Comparison of ENCODE assay signal across 8 cellular contexts in the genomic region with DNA sequence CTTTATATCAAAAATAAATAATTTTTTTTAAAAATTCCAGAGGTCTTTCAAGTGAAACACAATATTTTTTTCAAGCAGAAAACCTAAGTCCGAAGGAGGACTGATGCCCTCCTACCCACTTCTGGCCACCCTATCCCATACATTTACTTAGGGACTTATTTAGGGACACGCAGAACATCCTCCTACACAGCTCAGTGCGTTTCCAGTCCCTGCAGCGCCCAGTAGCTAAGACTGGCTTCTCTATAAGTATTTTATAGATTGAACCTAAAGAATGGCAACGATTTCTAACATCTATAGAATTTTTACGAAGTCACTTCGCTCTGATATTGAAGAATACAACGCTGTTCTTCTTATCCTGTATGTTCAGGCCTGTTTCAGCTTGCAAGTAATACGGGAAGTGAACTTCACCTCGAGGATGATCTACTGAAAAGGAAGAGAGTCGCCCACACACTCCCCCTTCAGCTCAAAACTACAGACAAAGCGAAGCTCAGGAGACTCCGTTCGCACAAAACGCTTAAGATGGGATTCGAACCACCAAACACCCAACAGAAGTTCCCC. TPM values are rescaled to one million over a fixed set of nuclear protein-coding genes. Genes with fewer than 3 reads are reported as not detected.
A peak's percentile ranks its signal among the peaks of the same experiment; 100 is the strongest.
DNase-seq lines count a peak whose midpoint lies in the region; TF ChIP-seq lines count a peak whose summit lies in the region.

No MANE protein-coding gene starts in this region.

- peak; percentile 17 for TF ChIP-seq CTCF in epithelial cell of esophagus (IDR thresholded peaks at IDR 0.05; ENCODE audit: insufficient read depth, low read depth, low read length, missing control alignments)

- no peak overlapping the region for H4K91ac ChIP-seq in trophoblast cell (ENCODE audit: low read depth, low read length)

- peaks cover 12% of the 10 kb centered on the region in 2 experiments for H3K36me3 ChIP-seq in trophoblast cell (ENCODE audit: control insufficient read depth in 1 of 2, insufficient read depth in 2 of 2, low read length in 2 of 2)

- peak overlapping the region; percentile 57 for H3K14ac ChIP-seq in trophoblast cell (ENCODE audit: low read length)

- no peak overlapping the region for H3K4ac ChIP-seq in trophoblast cell (ENCODE audit: low read depth, low read length)

- H3K27me3 ChIP-seq in trophoblast cell (ENCODE audit: insufficient read depth, low read length), result no peaks in the 10 kb centered on the region

- H3K18ac ChIP-seq in trophoblast cell (ENCODE audit: low read length), result no peak overlapping the region

- H3K4me1 ChIP-seq in trophoblast cell (ENCODE audit: control insufficient read depth in 1 of 2, insufficient read depth in 2 of 2, low read length in 2 of 2), result peaks cover 2 to 3% of the 10 kb centered on the region in 2 experiments

- H3K23ac ChIP-seq in trophoblast cell (ENCODE audit: low read length), result no peak overlapping the region

- H3K79me1 ChIP-seq in trophoblast cell (ENCODE audit: low read length), result peaks cover 6% of the 10 kb centered on the region

- DNase-seq in OCI-M2 (lab: John Stamatoyannopoulos, UW; ENCODE audit: unreplicated experiment), result peak; percentile 82
- DNase-seq in epithelial cell of esophagus (ENCODE audit: low read depth), result no peak
- DNase-seq in trophoblast cell, result no peak
- no peak for DNase-seq in NCI-H1417 (lab: John Stamatoyannopoulos, UW)
- no peak for DNase-seq in stimulated activated CD4-positive, alpha-beta T cell treated with anti-CD3 and anti-CD28 coated beads, Interleukin-4, amount 100 ng/mL, for 1 hour
- DNase-seq in NCI-H187 treated with DMSO at 0.1 percent for 48 hours (lab: John Stamatoyannopoulos, UW), result no peak
- no peak for DNase-seq in NCI-H2107 (lab: John Stamatoyannopoulos, UW)

- H2AFZ ChIP-seq in trophoblast cell (ENCODE audit: insufficient read depth, low read length, poor library complexity), result peak overlapping the region; percentile 56

- peak overlapping the region; percentile 62 for H3K4me2 ChIP-seq in trophoblast cell (ENCODE audit: low read length)

- H2BK12ac ChIP-seq in trophoblast cell (ENCODE audit: low read length), result no peak overlapping the region

- H4K12ac ChIP-seq in trophoblast cell (ENCODE audit: low read depth, low read length), result no peak overlapping the region

- H3K9me3 ChIP-seq in trophoblast cell (ENCODE audit: insufficient read depth, low read depth, low read length), result no peaks in the 10 kb centered on the region

- H3K4me3 ChIP-seq in GM08714 (ENCODE audit: low read length) (peak overlapping the region; percentile 84), epithelial cell of esophagus (ENCODE audit: low read length) (peak overlapping the region; percentile 83), trophoblast cell (ENCODE audit: low read depth, low read length) (peak overlapping the region; percentile 17)

- H2AK5ac ChIP-seq in trophoblast cell (ENCODE audit: low read length), result no peak overlapping the region

- peaks cover 6% of the 10 kb centered on the region for H3K79me2 ChIP-seq in trophoblast cell (ENCODE audit: control insufficient read depth, insufficient read depth, low read length, poor library complexity)

- no CpG with 5 or more reads among the region's 16 CpGs for WGBS in trophoblast cell (ENCODE audit: extremely low coverage, insufficient coverage, insufficient read length)

- peak overlapping the region; percentile 14 for H2BK5ac ChIP-seq in trophoblast cell (ENCODE audit: low read depth, low read length, poor library complexity)

- H3K9ac ChIP-seq in trophoblast cell (ENCODE audit: low read length), result peak overlapping the region; percentile 21

- peak overlapping the region; percentile 46 for H4K8ac ChIP-seq in trophoblast cell (ENCODE audit: low read depth, low read length)

- peak overlapping the region; percentile 64 for H2BK120ac ChIP-seq in trophoblast cell (ENCODE audit: insufficient read depth, low read length, poor library complexity)

- H3K27ac ChIP-seq in trophoblast cell (ENCODE audit: low read depth, low read length), result no peak overlapping the region

RNA-seq across cellular contexts. Expression of gene CHEK2, which starts 0.3 kb away (rescaled TPM):
- polyA plus RNA-seq in trophoblast cell (2013), result 15.9 and 16.0 TPM in 2 replicates

RNA-seq across cellular contexts. Expression of gene HSCB, which starts 0.6 kb away (rescaled TPM):
- polyA plus RNA-seq in trophoblast cell (2013), result 10.5 and 11.7 TPM in 2 replicates

RNA-seq across cellular contexts. Expression of gene CCDC117, which starts 31.2 kb away (rescaled TPM):
- polyA plus RNA-seq in trophoblast cell (2013), result 23.3 and 24.3 TPM in 2 replicates

RNA-seq across cellular contexts. Expression of gene XBP1, which starts 59.1 kb away (rescaled TPM):
- polyA plus RNA-seq in trophoblast cell (2013), result 333 and 362 TPM in 2 replicates

Comparison
In these comparisons a context has a peak if more than half of its experiments do, and no peak if none do; other contexts are left out.
1. H3K4me3 ChIP-seq: peak in every context shown above with its lines; median percentile 84 in GM08714; 83 in epithelial cell of esophagus; 17 in trophoblast cell.